Comparison of ENCODE assay signal across 17 cellular contexts in genomic region chr1:58964880-58965279, GRCh38.
DNase-seq lines count a peak whose midpoint lies in the region; ATAC-seq, FAIRE-seq and TF ChIP-seq lines count a peak whose summit lies in the region.
"Had no signal": no experiment of that assay in that cellular context is flagged by ENCODE, and none has a peak within 500 bp of the region (broad histone marks: within the 10 kb centered on the region; RNA-seq: fewer than 3 reads in every experiment).

No MANE protein-coding gene starts in this region.

- H3K27ac ChIP-seq in C4-2B (0 out of 2 replicates have a peak overlapping the region, but pooled peaks have one; percentile 3), kidney (ENCODE audit: low read depth in 2 of 2, low read length in 2 of 2) (no peak overlapping the region)
- H3K27ac ChIP-seq: epithelial cell of prostate had no signal

- H3K36me3 ChIP-seq in kidney (ENCODE audit: control insufficient read depth in 1 of 2, insufficient read depth in 2 of 2, low read length in 2 of 2), result no peaks in the 10 kb centered on the region

- TF ChIP-seq EP300 in Ishikawa (IDR thresholded peaks at IDR 0.05; ENCODE audit: borderline replicate concordance), result no peak

- no peaks in the 10 kb centered on the region for H3K9me3 ChIP-seq in kidney (ENCODE audit: control insufficient read depth in 1 of 2, low read length in 2 of 2)

- H3K9me3 Mint-ChIP-seq in memory B cell, result peaks cover 5% of the 10 kb centered on the region
- H3K9me3 Mint-ChIP-seq: CD4-positive, alpha-beta T cell had no signal

- no peak overlapping the region for H3K9ac ChIP-seq in kidney (ENCODE audit: low read length in 2 of 2)

- intact Hi-C loops in kidney (cut with DNase I), result no loop called here

- H3K27me3 Mint-ChIP-seq in memory B cell, result no peaks in the 10 kb centered on the region
- H3K27me3 Mint-ChIP-seq: CD4-positive, alpha-beta T cell had no signal

- peak overlapping the region; percentile 67 for H3K27ac Mint-ChIP-seq in memory B cell
- H3K27ac Mint-ChIP-seq: activated CD8-positive, alpha-beta T cell treated with anti-CD3 and anti-CD28 coated beads, Interleukin-2, amount 10 ng/mL, durations not matched to agents 7 days and 5 days; CD4-positive, alpha-beta T cell had no signal

- DNase-seq in epithelial cell of esophagus (ENCODE audit: low read depth), result peak; percentile 50
- no peak for DNase-seq in memory B cell (ENCODE audit: low spot score in 2 of 2)
- no peak for DNase-seq in kidney
- DNase-seq in putamen (ENCODE audit: low spot score), result no peak
- DNase-seq: activated CD8-positive, alpha-beta T cell treated with anti-CD3 and anti-CD28 coated beads, Interleukin-2, amount 10 ng/mL, durations not matched to agents 7 days and 5 days; activated gamma-delta T cell treated with Interleukin-2 at 50 U/mL for 16 hours; CD4-positive, alpha-beta T cell; central memory CD4-positive, alpha-beta T cell; Kasumi-1; NCI-H2171 treated with DMSO at 0.1 percent for 48 hours; substantia nigra; T-helper 9 cell had no signal

- peaks cover 2% of the 10 kb centered on the region for H3K36me3 Mint-ChIP-seq in memory B cell

- no peak overlapping the region for H3K4me3 Mint-ChIP-seq in memory B cell
- H3K4me3 Mint-ChIP-seq: activated CD8-positive, alpha-beta T cell treated with anti-CD3 and anti-CD28 coated beads, Interleukin-2, amount 10 ng/mL, durations not matched to agents 7 days and 5 days; CD4-positive, alpha-beta T cell had no signal

- no peak for ATAC-seq in memory B cell (ENCODE audit: low read depth)
- no peak for ATAC-seq in GM18870 (IDR thresholded peaks at IDR 0.05; ENCODE audit: unreplicated experiment)
- no peak for ATAC-seq in HG03342 (IDR thresholded peaks at IDR 0.05; ENCODE audit: unreplicated experiment)
- ATAC-seq: activated CD8-positive, alpha-beta T cell treated with anti-CD3 and anti-CD28 coated beads, Interleukin-2, amount 10 ng/mL, durations not matched to agents 7 days and 5 days had no signal

- no peak overlapping the region for H3K4me3 ChIP-seq in epithelial cell of esophagus (ENCODE audit: low read length)
- no peak overlapping the region for H3K4me3 ChIP-seq in kidney (ENCODE audit: low read length in 2 of 2)

- no peak for FAIRE-seq in kidney (lab: Jason Lieb, UNC)

- TF ChIP-seq RAD21 in Ishikawa (IDR thresholded peaks at IDR 0.05; ENCODE audit: low read depth), result no peak

- peaks cover 43% of the 10 kb centered on the region for H3K4me1 Mint-ChIP-seq in memory B cell

- peaks cover 8 to 18% of the 10 kb centered on the region in 2 donors for H3K4me1 ChIP-seq in kidney (ENCODE audit: control insufficient read depth in 1 of 2, insufficient read depth in 1 of 2, low read depth in 1 of 2, low read length in 2 of 2)

- TF ChIP-seq CTCF in C4-2B (conservative IDR thresholded peaks at IDR 0.05) (no peak), epithelial cell of esophagus (IDR thresholded peaks at IDR 0.05; ENCODE audit: insufficient read depth, low read depth, low read length, missing control alignments) (no peak), kidney (IDR thresholded peaks at IDR 0.05; ENCODE audit: borderline replicate concordance, extremely low read depth, insufficient read depth) (no peak)

TF ChIP-seq in Ishikawa, 13 proteins besides CTCF, POLR2A, EP300 and RAD21:
- TF ChIP-seq EGR1 (IDR thresholded peaks at IDR 0.05) (no peak), CEBPB (IDR thresholded peaks at IDR 0.05) (peak; percentile 59; the same call in 1 of the 2 replicates)
TF ChIP-seq in Ishikawa: peak in this region for 1.
